9 cellular contexts compared by ENCODE assay signal in the genomic region with DNA sequence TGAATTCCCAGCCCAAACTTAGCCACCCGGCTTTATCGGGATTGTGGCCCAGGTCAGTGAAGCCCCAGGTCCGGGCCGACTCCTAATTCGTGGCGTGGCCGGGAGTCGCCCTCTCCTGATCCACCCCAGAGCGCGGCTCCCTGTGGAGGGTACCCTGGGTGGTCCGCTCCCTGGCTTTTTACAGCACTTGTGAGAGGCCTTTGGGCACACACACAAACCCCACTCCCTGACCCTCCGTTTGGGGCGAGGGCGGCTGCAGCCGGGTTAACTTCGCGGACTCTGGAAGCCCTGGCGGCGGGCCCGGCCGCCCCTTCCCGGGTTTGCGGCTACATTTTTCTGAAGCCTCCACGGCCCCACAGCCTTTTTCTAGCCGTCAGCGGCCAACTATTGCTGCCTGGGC. TPM values are rescaled to one million over a fixed set of nuclear protein-coding genes. Genes with fewer than 3 reads are reported as not detected.
DNase-seq lines count a peak whose midpoint lies in the region; ATAC-seq and TF ChIP-seq lines count a peak whose summit lies in the region.
"Had no signal": no experiment of that assay in that cellular context is flagged by ENCODE, and none has a peak within 500 bp of the region (broad histone marks: within the 10 kb centered on the region; RNA-seq: fewer than 3 reads in every experiment).

No MANE protein-coding gene starts in this region.

- peaks cover 15% of the 10 kb centered on the region for H3K9me3 Mint-ChIP-seq in activated CD4-positive, alpha-beta memory T cell treated with anti-CD3 and anti-CD28 coated beads, Interleukin-2, amount 10 ng/mL, durations not matched to agents 7 days and 5 days

- DNase-seq in GM12864 (ENCODE audit: low read depth) (no peak), skeletal muscle cell (ENCODE audit: low read depth) (no peak), NCI-H82 (lab: John Stamatoyannopoulos, UW) (no peak), iPS-NIHi7 (ENCODE audit: extremely low spot score) (no peak), ecto neural progenitor cell (ENCODE audit: low spot score) (no peak), NCI-H524 (lab: John Stamatoyannopoulos, UW) (no peak)
- no peak for DNase-seq in activated CD4-positive, alpha-beta memory T cell treated with anti-CD3 and anti-CD28 coated beads, Interleukin-2, amount 10 ng/mL, durations not matched to agents 7 days and 5 days
- DNase-seq: NCI-H2081 had no signal

- no peak for ATAC-seq in gastroesophageal sphincter

- peaks cover 11% of the 10 kb centered on the region for H3K4me1 Mint-ChIP-seq in activated CD4-positive, alpha-beta memory T cell treated with anti-CD3 and anti-CD28 coated beads, Interleukin-2, amount 10 ng/mL, durations not matched to agents 7 days and 5 days

- CTCF ChIA-PET in activated CD4-positive, alpha-beta memory T cell treated with anti-CD3 and anti-CD28 coated beads, Interleukin-2, amount 10 ng/mL, durations not matched to agents 7 days and 5 days (lab: Charles Lee): interaction anchor here (0.8 to 1.2 kb wide), 3 partner anchors 10 to 176 kb away, joined by 3 to 7 read pairs (median 3); no protein-coding TSS in a partner anchor

- H3K27me3 ChIP-seq in gastroesophageal sphincter: no peaks in the 10 kb centered on the region

- TF ChIP-seq POLR2A in gastroesophageal sphincter (IDR thresholded peaks at IDR 0.05): no peak

- no peak for TF ChIP-seq CTCF in GM12864 (IDR thresholded peaks at IDR 0.05; ENCODE audit: low read depth, low read length, missing control alignments)
- no peak for TF ChIP-seq CTCF in gastroesophageal sphincter (IDR thresholded peaks at IDR 0.05)

- H3K27ac Mint-ChIP-seq in activated CD4-positive, alpha-beta memory T cell treated with anti-CD3 and anti-CD28 coated beads, Interleukin-2, amount 10 ng/mL, durations not matched to agents 7 days and 5 days: no peak overlapping the region

- peaks cover 0 to 19% (median 7%) of the 10 kb centered on the region in 3 donors for H3K4me1 ChIP-seq in gastroesophageal sphincter

- no peaks in the 10 kb centered on the region for H3K27me3 Mint-ChIP-seq in activated CD4-positive, alpha-beta memory T cell treated with anti-CD3 and anti-CD28 coated beads, Interleukin-2, amount 10 ng/mL, durations not matched to agents 7 days and 5 days

- H3K4me3 Mint-ChIP-seq in activated CD4-positive, alpha-beta memory T cell treated with anti-CD3 and anti-CD28 coated beads, Interleukin-2, amount 10 ng/mL, durations not matched to agents 7 days and 5 days: peak overlapping the region; percentile 90

- TF ChIP-seq EP300 in gastroesophageal sphincter (IDR thresholded peaks at IDR 0.05): no peak

- POLR2A ChIA-PET in activated CD4-positive, alpha-beta memory T cell treated with anti-CD3 and anti-CD28 coated beads, Interleukin-2, amount 10 ng/mL, durations not matched to agents 7 days and 5 days (lab: Charles Lee): interaction anchor here (1.0 kb wide), 1 partner anchor 106 kb away, joined by 4 read pairs; the partner anchor contains the start of gene ZNF420

- peaks cover 17% of the 10 kb centered on the region for H3K36me3 Mint-ChIP-seq in activated CD4-positive, alpha-beta memory T cell treated with anti-CD3 and anti-CD28 coated beads, Interleukin-2, amount 10 ng/mL, durations not matched to agents 7 days and 5 days (ENCODE audit: low read depth)

- H3K4me3 ChIP-seq in GM12864 (ENCODE audit: low read depth, low read length) (peak overlapping the region; percentile 56), gastroesophageal sphincter (peak overlapping the region; percentile 39 to 64), skeletal muscle cell (ENCODE audit: low read depth, low read length) (peak overlapping the region; percentile 65)

- H3K36me3 ChIP-seq in gastroesophageal sphincter: peaks cover 0 to 17% of the 10 kb centered on the region in 2 donors

- peak overlapping the region in 3 of 4 donors; percentile 85 to 87 (median 86) for H3K27ac ChIP-seq in gastroesophageal sphincter

- peaks cover 0 to 4% (median 0%) of the 10 kb centered on the region in 3 donors for H3K9me3 ChIP-seq in gastroesophageal sphincter

- WGBS in gastroesophageal sphincter (ENCODE audit: low coverage in 1 of 2), 2 donors: no CpG with 5 or more reads among the region's 26 CpGs

RNA-seq across cellular contexts. Expression of gene ZNF568, which starts 56.5 kb away (rescaled TPM):
- total RNA-seq in activated CD4-positive, alpha-beta memory T cell treated with anti-CD3 and anti-CD28 coated beads, Interleukin-2, amount 10 ng/mL, durations not matched to agents 7 days and 5 days: 1 to 10 TPM; 6.3 to 7.2 TPM
- 10 to 100 TPM; 10.6 to 20.7 (median 15.4) TPM for total RNA-seq in gastroesophageal sphincter

RNA-seq across cellular contexts. Expression of gene ZNF829, which starts 56.5 kb away (rescaled TPM):
- total RNA-seq in activated CD4-positive, alpha-beta memory T cell treated with anti-CD3 and anti-CD28 coated beads, Interleukin-2, amount 10 ng/mL, durations not matched to agents 7 days and 5 days: 1 to 10 TPM; 4.3 TPM
- 1 to 10 TPM; 2.3 to 6.9 (median 4.1) TPM for total RNA-seq in gastroesophageal sphincter
